ENCODE assay signal across 20 cellular contexts in genomic region chr5:82445729-82446349, GRCh38.
DNase-seq lines count a peak whose midpoint lies in the region; ATAC-seq lines count a peak whose summit lies in the region.
"Had no signal": no experiment of that assay in that cellular context is flagged by ENCODE, and none has a peak within 500 bp of the region (broad histone marks: within the 10 kb centered on the region; RNA-seq: fewer than 3 reads in every experiment).

No MANE protein-coding gene starts in this region.

- H3K9ac ChIP-seq in mesenchymal stem cell (ENCODE audit: low read length) (no peak overlapping the region), skeletal muscle tissue (ENCODE audit: low read depth in 1 of 3, low read length in 3 of 3) (no peak overlapping the region)

- no peak overlapping the region for H3K18ac ChIP-seq in mesenchymal stem cell (ENCODE audit: low read depth in 1 of 2, low read length in 2 of 2)

- H3K27me3 ChIP-seq in mesenchymal stem cell (ENCODE audit: control insufficient read depth in 1 of 2, insufficient read depth in 1 of 2, low read length in 2 of 2) (peaks cover 0 to 4% of the 10 kb centered on the region in 2 experiments), skeletal muscle tissue (ENCODE audit: control insufficient read depth in 3 of 3, insufficient read depth in 3 of 3, low read length in 3 of 3) (no peaks in the 10 kb centered on the region)
- H3K27me3 ChIP-seq: MG63 had no signal

- no peak overlapping the region for H3K4me3 ChIP-seq in mesenchymal stem cell (ENCODE audit: insufficient read depth in 1 of 2, low read depth in 1 of 2, low read length in 2 of 2)
- no peak overlapping the region for H3K4me3 ChIP-seq in skeletal muscle tissue (ENCODE audit: low read length in 3 of 3)
- H3K4me3 ChIP-seq: A549, MG63 had no signal

- no peak overlapping the region for H3K4me3 Mint-ChIP-seq in naive thymus-derived CD8-positive, alpha-beta T cell
- H3K4me3 Mint-ChIP-seq: CD4-positive, alpha-beta T cell; H9 had no signal

- DNase-seq in NCI-H748 (lab: John Stamatoyannopoulos, UW; ENCODE audit: unreplicated experiment) (peak; percentile 18), amniotic epithelial cell (ENCODE audit: low read depth) (peak; percentile 20), mesenchymal stem cell (peak; percentile 26)
- no peak for DNase-seq in naive thymus-derived CD8-positive, alpha-beta T cell
- DNase-seq: Caco-2; CD4-positive, alpha-beta T cell; H9; Karpas-422; MG63; NCI-H1092; NCI-H146; NCI-H2029 treated with DMSO at 0.1 percent for 48 hours; NCI-H2171; NCI-H526; OCI-M1; SHP77 had no signal

- H4K91ac ChIP-seq in mesenchymal stem cell (ENCODE audit: low read length), result no peak overlapping the region

- WGBS in mesenchymal stem cell, result 55% methylated on average over 2 of the region's 3 CpGs

- H3K36me3 ChIP-seq in mesenchymal stem cell (ENCODE audit: control insufficient read depth in 1 of 2, insufficient read depth in 2 of 2, low read depth in 1 of 2, low read length in 2 of 2) (no peaks in the 10 kb centered on the region), skeletal muscle tissue (ENCODE audit: control insufficient read depth in 3 of 3, insufficient read depth in 3 of 3, low read length in 3 of 3) (no peaks in the 10 kb centered on the region)
- H3K36me3 ChIP-seq: MG63 had no signal

- H3K4me1 ChIP-seq in mesenchymal stem cell (ENCODE audit: control insufficient read depth, insufficient read depth, low read depth, low read length) (no peaks in the 10 kb centered on the region), skeletal muscle tissue (ENCODE audit: control insufficient read depth in 3 of 3, insufficient read depth in 3 of 3, low read length in 3 of 3) (peaks cover 0 to 11% (median 0%) of the 10 kb centered on the region in 3 donors)
- H3K4me1 ChIP-seq: A549 had no signal

- no peak overlapping the region for H3K23ac ChIP-seq in mesenchymal stem cell (ENCODE audit: low read length in 2 of 2)

- no peak overlapping the region for H3K4me2 ChIP-seq in mesenchymal stem cell (ENCODE audit: low read length, poor library complexity, severe bottlenecking)
- H3K4me2 ChIP-seq: A549 had no signal

- no peak overlapping the region for H2AK5ac ChIP-seq in mesenchymal stem cell (ENCODE audit: low read length, severe bottlenecking)

- H3K4me1 Mint-ChIP-seq in naive thymus-derived CD8-positive, alpha-beta T cell, result no peaks in the 10 kb centered on the region
- H3K4me1 Mint-ChIP-seq: H9 had no signal

- H3K36me3 Mint-ChIP-seq in naive thymus-derived CD8-positive, alpha-beta T cell, result no peaks in the 10 kb centered on the region

- no peak overlapping the region for H3K27ac ChIP-seq in mesenchymal stem cell (ENCODE audit: low read length, poor library complexity, severe bottlenecking)
- H3K27ac ChIP-seq in skeletal muscle tissue (ENCODE audit: low read depth, low read length), result peak overlapping the region; percentile 25
- H3K27ac ChIP-seq: A549 had no signal

- ATAC-seq in naive thymus-derived CD8-positive, alpha-beta T cell, result no peak
- ATAC-seq in GM18520 (IDR thresholded peaks at IDR 0.05; ENCODE audit: unreplicated experiment) (no peak), GM19328 (IDR thresholded peaks at IDR 0.05; ENCODE audit: unreplicated experiment) (no peak)
- ATAC-seq: A549 had no signal

- peaks cover 0 to 9% (median 2%) of the 10 kb centered on the region in 5 donors for H3K27me3 Mint-ChIP-seq in naive thymus-derived CD8-positive, alpha-beta T cell
- H3K27me3 Mint-ChIP-seq: CD4-positive, alpha-beta T cell had no signal

- no peak overlapping the region for H2BK120ac ChIP-seq in mesenchymal stem cell (ENCODE audit: low read depth, low read length)

- no peak overlapping the region for H3K4ac ChIP-seq in mesenchymal stem cell (ENCODE audit: low read depth in 1 of 2, low read length in 2 of 2)

- H2BK12ac ChIP-seq in mesenchymal stem cell (ENCODE audit: low read length in 2 of 2), result no peak overlapping the region

- H2BK15ac ChIP-seq in mesenchymal stem cell (ENCODE audit: low read depth, poor library complexity, severe bottlenecking), result no peak overlapping the region

- no peaks in the 10 kb centered on the region for H3K79me1 ChIP-seq in mesenchymal stem cell (replicated peaks; ENCODE audit: low read length, poor library complexity, severe bottlenecking)

- H4K8ac ChIP-seq in mesenchymal stem cell (ENCODE audit: low read length), result no peak overlapping the region

- H3K9me3 Mint-ChIP-seq in naive thymus-derived CD8-positive, alpha-beta T cell, result no peaks in the 10 kb centered on the region
- H3K9me3 Mint-ChIP-seq: CD4-positive, alpha-beta T cell; H9 had no signal

- POLR2A ChIA-PET in naive thymus-derived CD8-positive, alpha-beta T cell (lab: Charles Lee), result no interaction called here

- H3K9me3 ChIP-seq in mesenchymal stem cell (ENCODE audit: control insufficient read depth, low read length) (no peaks in the 10 kb centered on the region), skeletal muscle tissue (ENCODE audit: control insufficient read depth in 3 of 3, low read length in 3 of 3) (no peaks in the 10 kb centered on the region)
- H3K9me3 ChIP-seq: A549, Caco-2, MG63 had no signal

- H3K14ac ChIP-seq in mesenchymal stem cell (ENCODE audit: low read length in 2 of 2), result no peak overlapping the region

- no peak overlapping the region for H3K27ac Mint-ChIP-seq in naive thymus-derived CD8-positive, alpha-beta T cell
- H3K27ac Mint-ChIP-seq: CD4-positive, alpha-beta T cell; H9 had no signal

- H2AFZ ChIP-seq in mesenchymal stem cell (ENCODE audit: low read depth, low read length), result no peak overlapping the region

- no peak overlapping the region for H2BK5ac ChIP-seq in mesenchymal stem cell (ENCODE audit: low read depth, low read length, poor library complexity, severe bottlenecking)

Comparison
In these comparisons a context has a peak if more than half of its experiments do, and no peak if none do; other contexts are left out.
1. DNase-seq: peak in NCI-H748 (single experiment), amniotic epithelial cell (single experiment) and mesenchymal stem cell (single experiment); none in naive thymus-derived CD8-positive, alpha-beta T cell (0 of 10).